ENCODE assay signal across 1 cellular context in the genomic region with DNA sequence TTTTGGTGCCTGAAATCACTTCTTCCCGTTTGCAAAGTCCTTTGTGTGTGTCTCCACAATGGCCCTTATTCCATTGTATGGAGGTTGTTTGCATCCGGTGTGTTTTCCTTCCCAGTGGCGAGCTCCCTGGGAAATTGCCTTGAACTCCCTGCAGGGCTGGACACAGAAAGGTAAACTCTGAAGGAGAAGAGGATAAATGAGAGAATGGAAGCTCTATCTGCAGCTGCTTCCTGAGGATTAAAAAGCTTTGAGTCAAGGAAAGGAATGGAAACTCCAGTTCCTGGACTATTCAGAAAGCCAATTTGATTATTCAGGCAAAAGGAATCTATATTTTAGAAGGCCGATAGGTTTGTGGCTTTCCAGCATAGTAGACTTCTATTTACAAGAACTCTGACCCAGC.
TF ChIP-seq lines count a peak whose summit lies in the region.

No MANE protein-coding gene starts in this region.

TF ChIP-seq in WTC11, 78 proteins besides CTCF, POLR2A, EP300 and RAD21 (continued from another document):
- TF ChIP-seq, protein P1, sequence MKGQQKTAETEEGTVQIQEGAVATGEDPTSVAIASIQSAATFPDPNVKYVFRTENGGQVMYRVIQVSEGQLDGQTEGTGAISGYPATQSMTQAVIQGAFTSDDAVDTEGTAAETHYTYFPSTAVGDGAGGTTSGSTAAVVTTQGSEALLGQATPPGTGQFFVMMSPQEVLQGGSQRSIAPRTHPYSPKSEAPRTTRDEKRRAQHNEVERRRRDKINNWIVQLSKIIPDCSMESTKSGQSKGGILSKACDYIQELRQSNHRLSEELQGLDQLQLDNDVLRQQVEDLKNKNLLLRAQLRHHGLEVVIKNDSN (CRISPR knock-in tag; IDR thresholded peaks at IDR 0.05): no peak
- TF ChIP-seq FOXP4 (CRISPR knock-in tag; IDR thresholded peaks at IDR 0.05) (no peak), E2F5 (CRISPR knock-in tag; IDR thresholded peaks at IDR 0.05) (no peak), ZNF532 (CRISPR knock-in tag; IDR thresholded peaks at IDR 0.05; ENCODE audit: borderline replicate concordance) (no peak), SP1 (CRISPR knock-in tag; conservative IDR thresholded peaks at IDR 0.05) (no peak)
- TF ChIP-seq, protein P2, sequence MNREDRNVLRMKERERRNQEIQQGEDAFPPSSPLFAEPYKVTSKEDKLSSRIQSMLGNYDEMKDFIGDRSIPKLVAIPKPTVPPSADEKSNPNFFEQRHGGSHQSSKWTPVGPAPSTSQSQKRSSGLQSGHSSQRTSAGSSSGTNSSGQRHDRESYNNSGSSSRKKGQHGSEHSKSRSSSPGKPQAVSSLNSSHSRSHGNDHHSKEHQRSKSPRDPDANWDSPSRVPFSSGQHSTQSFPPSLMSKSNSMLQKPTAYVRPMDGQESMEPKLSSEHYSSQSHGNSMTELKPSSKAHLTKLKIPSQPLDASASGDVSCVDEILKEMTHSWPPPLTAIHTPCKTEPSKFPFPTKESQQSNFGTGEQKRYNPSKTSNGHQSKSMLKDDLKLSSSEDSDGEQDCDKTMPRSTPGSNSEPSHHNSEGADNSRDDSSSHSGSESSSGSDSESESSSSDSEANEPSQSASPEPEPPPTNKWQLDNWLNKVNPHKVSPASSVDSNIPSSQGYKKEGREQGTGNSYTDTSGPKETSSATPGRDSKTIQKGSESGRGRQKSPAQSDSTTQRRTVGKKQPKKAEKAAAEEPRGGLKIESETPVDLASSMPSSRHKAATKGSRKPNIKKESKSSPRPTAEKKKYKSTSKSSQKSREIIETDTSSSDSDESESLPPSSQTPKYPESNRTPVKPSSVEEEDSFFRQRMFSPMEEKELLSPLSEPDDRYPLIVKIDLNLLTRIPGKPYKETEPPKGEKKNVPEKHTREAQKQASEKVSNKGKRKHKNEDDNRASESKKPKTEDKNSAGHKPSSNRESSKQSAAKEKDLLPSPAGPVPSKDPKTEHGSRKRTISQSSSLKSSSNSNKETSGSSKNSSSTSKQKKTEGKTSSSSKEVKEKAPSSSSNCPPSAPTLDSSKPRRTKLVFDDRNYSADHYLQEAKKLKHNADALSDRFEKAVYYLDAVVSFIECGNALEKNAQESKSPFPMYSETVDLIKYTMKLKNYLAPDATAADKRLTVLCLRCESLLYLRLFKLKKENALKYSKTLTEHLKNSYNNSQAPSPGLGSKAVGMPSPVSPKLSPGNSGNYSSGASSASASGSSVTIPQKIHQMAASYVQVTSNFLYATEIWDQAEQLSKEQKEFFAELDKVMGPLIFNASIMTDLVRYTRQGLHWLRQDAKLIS (CRISPR knock-in tag; IDR thresholded peaks at IDR 0.05; ENCODE audit: borderline replicate concordance): no peak
